In the genomic region with DNA sequence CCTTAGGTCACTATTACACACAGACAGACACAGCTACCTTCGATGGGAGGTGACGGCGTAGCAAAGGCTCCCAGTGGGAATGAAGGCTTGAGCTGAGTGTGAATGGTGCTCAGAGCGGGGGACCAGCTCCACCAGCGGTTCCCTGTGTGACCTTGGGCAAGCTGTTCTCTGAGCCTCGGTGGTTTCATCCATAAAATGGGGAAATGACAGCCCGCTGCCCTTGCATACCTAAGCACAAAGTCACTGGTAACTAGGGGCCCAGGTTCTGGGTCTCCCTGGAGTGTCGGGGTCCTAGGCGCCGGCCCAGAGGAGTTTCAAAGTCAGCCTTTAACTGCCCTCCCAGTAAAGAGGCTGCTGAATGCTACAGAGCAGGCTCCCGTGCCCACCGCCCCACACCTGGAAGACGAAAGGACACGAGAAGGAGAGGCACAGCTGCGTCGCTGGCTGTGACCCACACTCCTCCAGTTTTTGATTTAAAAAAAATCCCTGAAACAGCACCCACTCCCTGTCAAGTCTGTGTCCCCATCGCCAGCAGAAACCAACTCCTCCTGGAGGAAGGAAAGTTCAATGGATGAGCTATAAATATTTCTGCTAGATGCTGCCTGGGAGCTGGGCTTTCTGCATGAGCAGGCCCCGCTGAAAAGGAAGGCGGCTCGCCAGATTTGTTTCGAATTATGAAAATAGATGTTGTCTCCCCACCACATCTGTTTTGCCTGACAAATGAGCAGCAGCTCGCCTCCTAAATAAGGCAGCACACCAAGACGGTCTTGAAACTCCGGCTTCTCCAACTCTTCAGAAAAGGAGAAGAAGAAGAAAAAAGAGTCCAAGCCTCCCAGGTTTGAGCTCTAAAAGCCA, we compare ENCODE assay signal across 9 cellular contexts. TPM values are rescaled to one million over a fixed set of nuclear protein-coding genes. Genes with fewer than 3 reads are reported as not detected.
A peak's percentile ranks its signal among the peaks of the same experiment; 100 is the strongest.
DNase-seq lines count a peak whose midpoint lies in the region; ATAC-seq and TF ChIP-seq lines count a peak whose summit lies in the region.
"Had no signal": no experiment of that assay in that cellular context is flagged by ENCODE, and none has a peak within 500 bp of the region (broad histone marks: within the 10 kb centered on the region; RNA-seq: fewer than 3 reads in every experiment).

No MANE protein-coding gene starts in this region.

- peak overlapping the region in 4 of 5 experiments; percentile 33 to 96 (median 80) for H3K27ac Mint-ChIP-seq in brain

- peaks cover 7% of the 10 kb centered on the region for H3K36me3 Mint-ChIP-seq in brain

- peaks cover 0 to 4% (median 0%) of the 10 kb centered on the region in 5 experiments for H3K9me3 Mint-ChIP-seq in brain

- H3K4me3 Mint-ChIP-seq in brain = peak overlapping the region in 3 of 5 experiments; percentile 48 to 88 (median 48)

- H3K27me3 ChIP-seq in heart left ventricle (no peaks in the 10 kb centered on the region), tibial artery (no peaks in the 10 kb centered on the region)

- WGBS in heart left ventricle, 4 donors = 69 to 76% (median 72%) methylated on average over 20 to 24 of the region's 24 CpGs

- H3K36me3 ChIP-seq in heart left ventricle (no peaks in the 10 kb centered on the region), tibial artery (no peaks in the 10 kb centered on the region)

- H3K4me1 Mint-ChIP-seq in brain = peaks cover 98% of the 10 kb centered on the region

- intact Hi-C loops in heart left ventricle (cut with DNase I) = no loop called here
- intact Hi-C loops in cardiac septum (cut with DNase I) = no loop called here
- intact Hi-C loops in tibial artery (cut with DNase I; ENCODE audit: low total_unique reads) = no loop called here

- no peak for TF ChIP-seq POLR2A in heart left ventricle (IDR thresholded peaks at IDR 0.05)

- H3K9me3 ChIP-seq in heart left ventricle (no peaks in the 10 kb centered on the region), tibial artery (no peaks in the 10 kb centered on the region)

- H3K4me3 ChIP-seq in heart left ventricle (no peak overlapping the region), tibial artery (peak overlapping the region in 1 of 2 donors; percentile 23)

- peaks cover 5% of the 10 kb centered on the region for H3K27me3 Mint-ChIP-seq in brain

- H3K4me1 ChIP-seq in heart left ventricle = peaks cover 0 to 86% (median 44%) of the 10 kb centered on the region in 12 donors
- H3K4me1 ChIP-seq in tibial artery = peaks cover 0 to 100% (median 81%) of the 10 kb centered on the region in 4 donors

- no peak for ATAC-seq in heart left ventricle
- ATAC-seq in HG02885 (IDR thresholded peaks at IDR 0.05; ENCODE audit: poor library complexity, unreplicated experiment) = peak; percentile 35

- peak overlapping the region in 9 of 12 donors; percentile 21 to 67 (median 43) for H3K27ac ChIP-seq in heart left ventricle
- H3K27ac ChIP-seq in tibial artery = peak overlapping the region; percentile 67 to 78

- DNase-seq in heart left ventricle (peak in 1 of 5 donors; percentile 47), cardiac septum (ENCODE audit: low spot score) (no peak), tibial artery (no peak), NCI-H524 treated with DMSO at 0.1 percent for 48 hours (lab: John Stamatoyannopoulos, UW) (no peak), DMS114 treated with DMSO at 0.1 percent for 48 hours (lab: John Stamatoyannopoulos, UW; ENCODE audit: unreplicated experiment) (no peak), NCI-H2107 (lab: John Stamatoyannopoulos, UW) (no peak)
- DNase-seq: activated CD4-positive, CD25-positive, alpha-beta regulatory T cell treated with anti-CD3 and anti-CD28 coated beads, Interleukin-2, amount 50 U/mL, for 72 hours had no signal

- TF ChIP-seq CTCF in heart left ventricle (IDR thresholded peaks at IDR 0.05) (peak in 1 of 12 donors; percentile 9), brain (conservative IDR thresholded peaks at IDR 0.05) (no peak), tibial artery (IDR thresholded peaks at IDR 0.05) (no peak)

RNA-seq across cellular contexts. Expression of a gene that starts 27.4 kb away (rescaled TPM):
- total RNA-seq in heart left ventricle (10 to 100 TPM; 25.1 to 91.4 (median 30.0) TPM), cardiac septum (34.8 TPM)
- polyA plus RNA-seq in heart left ventricle (100 to 1,000 TPM in 1 of 2 donors, 10 to 100 TPM in 1; 12.6 to 115 TPM), brain (ENCODE audit: insufficient read depth, low read depth, low replicate concordance) (43.8 TPM)
